Comparison of ENCODE assay signal across 1 cellular context in the genomic region with DNA sequence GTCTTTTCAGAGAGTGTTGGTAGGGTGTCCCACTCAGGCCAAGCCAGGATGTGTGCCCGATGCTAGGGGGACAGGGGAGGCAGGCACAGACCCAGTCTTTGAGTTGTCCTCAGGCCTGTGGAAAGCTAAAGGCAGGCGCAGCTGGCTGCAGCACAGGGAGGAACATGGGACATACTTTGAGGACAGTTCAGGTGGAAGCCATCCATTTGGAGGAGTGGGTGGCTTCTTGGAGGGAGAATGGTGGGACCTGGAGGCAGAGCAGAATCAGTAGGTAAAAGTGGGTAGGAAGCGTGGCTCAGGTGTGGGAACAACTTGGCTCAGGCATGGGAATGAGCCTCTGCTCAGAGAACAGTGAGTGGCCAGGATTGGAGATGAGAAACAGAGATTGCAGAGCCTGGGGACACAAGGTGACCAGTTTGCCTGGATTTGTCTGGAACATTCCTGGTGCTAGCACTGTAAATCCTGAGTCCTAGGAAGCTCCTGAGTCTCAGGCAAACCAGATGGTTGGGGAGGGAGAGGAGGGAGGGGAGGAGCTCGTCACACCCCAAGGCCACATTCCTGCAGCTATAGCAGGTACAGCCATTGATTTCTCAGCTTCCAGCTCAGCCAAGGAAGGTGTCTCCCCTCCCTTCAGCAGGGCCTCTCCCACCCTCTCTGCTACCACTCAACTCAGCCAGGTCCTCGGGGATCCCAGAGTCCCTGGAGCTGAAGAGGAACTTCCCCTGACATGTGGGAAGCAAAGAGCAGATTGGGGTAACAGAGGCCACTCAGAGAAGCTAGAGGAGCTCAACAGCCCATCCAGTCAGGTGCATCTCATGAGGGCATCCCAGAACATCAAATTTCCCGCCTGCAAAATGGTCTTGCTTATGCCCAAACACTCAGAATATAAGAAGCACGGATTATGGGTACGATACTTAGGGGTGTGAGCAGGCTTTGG.
A peak's percentile ranks its signal among the peaks of the same experiment; 100 is the strongest.
TF ChIP-seq lines count a peak whose summit lies in the region.

No MANE protein-coding gene starts in this region.

TF ChIP-seq in HepG2, 621 proteins besides CTCF, POLR2A, EP300 and RAD21 (continued from another document):
- TF ChIP-seq ZBTB40 (IDR thresholded peaks at IDR 0.05) (no peak), ZBTB40 (CRISPR knock-in tag; IDR thresholded peaks at IDR 0.05) (peak; percentile 63; the same call in 1 of the 2 replicates), POLR2AphosphoS2 (IDR thresholded peaks at IDR 0.05; ENCODE audit: low read depth, low read length) (no peak), ZFP41 (CRISPR knock-in tag; IDR thresholded peaks at IDR 0.05; ENCODE audit: borderline replicate concordance) (no peak), ZBTB7A (CRISPR knock-in tag; IDR thresholded peaks at IDR 0.05) (0 out of 2 replicates have a peak, but pooled peaks have one; percentile 34), SP5 (CRISPR knock-in tag; IDR thresholded peaks at IDR 0.05; ENCODE audit: borderline replicate concordance, low read depth) (peak; percentile 87), ZNF687 (CRISPR knock-in tag; IDR thresholded peaks at IDR 0.05) (peak; percentile 92)
- TF ChIP-seq, protein P1, sequence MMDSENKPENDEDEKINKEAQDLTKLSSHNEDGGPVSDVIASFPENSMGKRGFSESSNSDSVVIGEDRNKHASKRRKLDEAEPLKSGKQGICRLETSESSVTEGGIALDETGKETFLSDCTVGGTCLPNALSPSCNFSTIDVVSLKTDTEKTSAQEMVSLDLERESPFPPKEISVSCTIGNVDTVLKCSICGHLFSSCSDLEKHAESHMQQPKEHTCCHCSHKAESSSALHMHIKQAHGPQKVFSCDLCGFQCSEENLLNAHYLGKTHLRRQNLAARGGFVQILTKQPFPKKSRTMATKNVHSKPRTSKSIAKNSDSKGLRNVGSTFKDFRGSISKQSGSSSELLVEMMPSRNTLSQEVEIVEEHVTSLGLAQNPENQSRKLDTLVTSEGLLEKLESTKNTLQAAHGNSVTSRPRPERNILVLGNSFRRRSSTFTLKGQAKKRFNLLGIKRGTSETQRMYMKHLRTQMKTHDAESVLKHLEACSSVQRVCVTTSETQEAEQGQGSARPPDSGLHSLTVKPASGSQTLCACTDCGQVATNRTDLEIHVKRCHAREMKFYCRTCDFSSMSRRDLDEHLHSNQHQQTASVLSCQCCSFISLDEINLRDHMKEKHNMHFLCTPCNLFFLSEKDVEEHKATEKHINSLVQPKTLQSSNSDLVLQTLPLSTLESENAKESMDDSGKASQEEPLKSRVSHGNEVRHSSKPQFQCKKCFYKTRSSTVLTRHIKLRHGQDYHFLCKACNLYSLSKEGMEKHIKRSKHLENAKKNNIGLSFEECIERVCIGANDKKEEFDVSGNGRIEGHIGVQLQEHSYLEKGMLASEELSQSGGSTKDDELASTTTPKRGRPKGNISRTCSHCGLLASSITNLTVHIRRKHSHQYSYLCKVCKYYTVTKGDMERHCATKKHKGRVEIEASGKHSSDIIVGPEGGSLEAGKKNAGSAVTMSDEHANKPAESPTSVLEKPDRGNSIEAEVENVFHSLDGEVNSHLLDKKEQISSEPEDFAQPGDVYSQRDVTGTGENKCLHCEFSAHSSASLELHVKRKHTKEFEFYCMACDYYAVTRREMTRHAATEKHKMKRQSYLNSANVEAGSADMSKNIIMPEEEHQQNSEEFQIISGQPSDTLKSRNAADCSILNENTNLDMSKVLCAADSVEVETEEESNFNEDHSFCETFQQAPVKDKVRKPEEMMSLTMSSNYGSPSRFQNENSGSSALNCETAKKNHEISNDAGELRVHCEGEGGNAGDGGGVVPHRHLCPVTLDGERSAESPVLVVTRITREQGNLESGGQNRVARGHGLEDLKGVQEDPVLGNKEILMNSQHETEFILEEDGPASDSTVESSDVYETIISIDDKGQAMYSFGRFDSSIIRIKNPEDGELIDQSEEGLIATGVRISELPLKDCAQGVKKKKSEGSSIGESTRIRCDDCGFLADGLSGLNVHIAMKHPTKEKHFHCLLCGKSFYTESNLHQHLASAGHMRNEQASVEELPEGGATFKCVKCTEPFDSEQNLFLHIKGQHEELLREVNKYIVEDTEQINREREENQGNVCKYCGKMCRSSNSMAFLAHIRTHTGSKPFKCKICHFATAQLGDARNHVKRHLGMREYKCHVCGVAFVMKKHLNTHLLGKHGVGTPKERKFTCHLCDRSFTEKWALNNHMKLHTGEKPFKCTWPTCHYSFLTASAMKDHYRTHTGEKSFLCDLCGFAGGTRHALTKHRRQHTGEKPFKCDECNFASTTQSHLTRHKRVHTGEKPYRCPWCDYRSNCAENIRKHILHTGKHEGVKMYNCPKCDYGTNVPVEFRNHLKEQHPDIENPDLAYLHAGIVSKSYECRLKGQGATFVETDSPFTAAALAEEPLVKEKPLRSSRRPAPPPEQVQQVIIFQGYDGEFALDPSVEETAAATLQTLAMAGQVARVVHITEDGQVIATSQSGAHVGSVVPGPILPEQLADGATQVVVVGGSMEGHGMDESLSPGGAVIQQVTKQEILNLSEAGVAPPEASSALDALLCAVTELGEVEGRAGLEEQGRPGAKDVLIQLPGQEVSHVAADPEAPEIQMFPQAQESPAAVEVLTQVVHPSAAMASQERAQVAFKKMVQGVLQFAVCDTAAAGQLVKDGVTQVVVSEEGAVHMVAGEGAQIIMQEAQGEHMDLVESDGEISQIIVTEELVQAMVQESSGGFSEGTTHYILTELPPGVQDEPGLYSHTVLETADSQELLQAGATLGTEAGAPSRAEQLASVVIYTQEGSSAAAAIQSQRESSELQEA (CRISPR knock-in tag; IDR thresholded peaks at IDR 0.05; ENCODE audit: not compliant biosample characterization) = no peak
